ENCODE assay signal across 1 cellular context in genomic region chr13:112714772-112715569, GRCh38.
A peak's percentile ranks its signal among the peaks of the same experiment; 100 is the strongest.
TF ChIP-seq lines count a peak whose summit lies in the region.

No MANE protein-coding gene starts in this region.

TF ChIP-seq in HepG2, 621 proteins besides CTCF, POLR2A, EP300 and RAD21 (continued from another document and continues in another):
- TF ChIP-seq PAXIP1 (CRISPR knock-in tag; conservative IDR thresholded peaks at IDR 0.05) (0 out of 2 replicates have a peak, but pooled peaks have one; percentile 21), HOMEZ (CRISPR knock-in tag; IDR thresholded peaks at IDR 0.05; ENCODE audit: low read depth) (peak; percentile 78; the same call in 1 of the 2 replicates), ZNF160 (CRISPR knock-in tag; IDR thresholded peaks at IDR 0.05) (no peak), STAT5B (CRISPR knock-in tag; IDR thresholded peaks at IDR 0.05) (no peak), SMARCE1 (IDR thresholded peaks at IDR 0.05; ENCODE audit: borderline replicate concordance) (no peak), SOX5 (CRISPR knock-in tag; IDR thresholded peaks at IDR 0.05; ENCODE audit: borderline replicate concordance) (peak; percentile 52; the same call in 1 of the 2 replicates), MYPOP (CRISPR knock-in tag; IDR thresholded peaks at IDR 0.05) (no peak), LCORL (IDR thresholded peaks at IDR 0.05) (no peak), LCORL (CRISPR knock-in tag; IDR thresholded peaks at IDR 0.05) (no peak), ZNF296 (CRISPR knock-in tag; conservative IDR thresholded peaks at IDR 0.05) (no peak), POLR2AphosphoS2 (IDR thresholded peaks at IDR 0.05; ENCODE audit: low read depth, low read length) (no peak), TERF1 (CRISPR knock-in tag; IDR thresholded peaks at IDR 0.05) (no peak), HNF4A (CRISPR knock-in tag; IDR thresholded peaks at IDR 0.05) (peak; percentile 85), SALL2 (CRISPR knock-in tag; IDR thresholded peaks at IDR 0.05) (0 out of 2 replicates have a peak, but pooled peaks have one; percentile 24), RBM22 (optimal IDR thresholded peaks at IDR 0.05; ENCODE audit: low read length) (peak; percentile 75), POGZ (CRISPR knock-in tag; IDR thresholded peaks at IDR 0.05) (peak; percentile 66), MED1 (CRISPR knock-in tag; IDR thresholded peaks at IDR 0.05) (peak; percentile 37; the same call in 1 of the 2 replicates), ZNF792 (CRISPR knock-in tag; IDR thresholded peaks at IDR 0.05) (peak; percentile 52; the same call in 1 of the 2 replicates), ETV5 (CRISPR knock-in tag; IDR thresholded peaks at IDR 0.05; ENCODE audit: borderline replicate concordance) (peak; percentile 27; the same call in 1 of the 2 replicates), CBX5 (CRISPR knock-in tag; IDR thresholded peaks at IDR 0.05; ENCODE audit: borderline replicate concordance) (peak; percentile 71; the same call in 1 of the 2 replicates), ZNF614 (CRISPR knock-in tag; IDR thresholded peaks at IDR 0.05; ENCODE audit: borderline replicate concordance) (peak; percentile 33; the same call in 1 of the 2 replicates), SETDB1 (CRISPR knock-in tag; IDR thresholded peaks at IDR 0.05; ENCODE audit: borderline replicate concordance) (peak; percentile 88; the same call in 1 of the 2 replicates), ZNF691 (CRISPR knock-in tag; IDR thresholded peaks at IDR 0.05; ENCODE audit: borderline replicate concordance, low read depth) (0 out of 2 replicates have a peak, but pooled peaks have one; percentile 39), FOXA1 (IDR thresholded peaks at IDR 0.05) (no peak), FOXA1 (CRISPR knock-in tag; IDR thresholded peaks at IDR 0.05) (peak; percentile 9; the same call in 1 of the 2 replicates), SNAI1 (CRISPR knock-in tag; IDR thresholded peaks at IDR 0.05; ENCODE audit: borderline replicate concordance) (no peak), GATAD2A (CRISPR knock-in tag; IDR thresholded peaks at IDR 0.05) (peak; percentile 51; the same call in 1 of the 2 replicates), XRCC5 (optimal IDR thresholded peaks at IDR 0.05; ENCODE audit: low read length) (peak; percentile 60), ZNF644 (CRISPR knock-in tag; IDR thresholded peaks at IDR 0.05; ENCODE audit: low read depth) (peak; percentile 35; the same call in 1 of the 2 replicates), ZNF709 (CRISPR knock-in tag; IDR thresholded peaks at IDR 0.05) (no peak), ZNF674 (CRISPR knock-in tag; IDR thresholded peaks at IDR 0.05; ENCODE audit: low read depth) (no peak), SAFB2 (CRISPR knock-in tag; IDR thresholded peaks at IDR 0.05; ENCODE audit: borderline replicate concordance, low read depth) (no peak), TRIM22 (IDR thresholded peaks at IDR 0.05) (no peak), ZNF790 (CRISPR knock-in tag; IDR thresholded peaks at IDR 0.05; ENCODE audit: borderline replicate concordance) (no peak), CENPT (CRISPR knock-in tag; IDR thresholded peaks at IDR 0.05; ENCODE audit: low read depth) (no peak), CREB1 (IDR thresholded peaks at IDR 0.05) (0 out of 2 replicates have a peak, but pooled peaks have one; percentile 9), CREB1 (CRISPR knock-in tag; IDR thresholded peaks at IDR 0.05) (no peak), ZBTB33 (CRISPR knock-in tag; IDR thresholded peaks at IDR 0.05) (peak; percentile 87), FOSL2 (CRISPR knock-in tag; IDR thresholded peaks at IDR 0.05) (peak; percentile 95), PATZ1 (CRISPR knock-in tag; IDR thresholded peaks at IDR 0.05) (0 out of 2 replicates have a peak, but pooled peaks have one; percentile 14), ZEB1 (IDR thresholded peaks at IDR 0.05; ENCODE audit: insufficient replicate concordance, low read depth) (peak; percentile 82), TFDP1 (CRISPR knock-in tag; IDR thresholded peaks at IDR 0.05; ENCODE audit: borderline replicate concordance) (no peak), STAG1 (CRISPR knock-in tag; IDR thresholded peaks at IDR 0.05) (no peak), HNF4G (IDR thresholded peaks at IDR 0.05; ENCODE audit: borderline replicate concordance, low read depth, low read length) (peak; percentile 80), HNF4G (CRISPR knock-in tag; IDR thresholded peaks at IDR 0.05; ENCODE audit: borderline replicate concordance, low read depth) (no peak; the same call in 1 of the 2 replicates), HOXA7 (CRISPR knock-in tag; IDR thresholded peaks at IDR 0.05) (no peak)
